In the genomic region with DNA sequence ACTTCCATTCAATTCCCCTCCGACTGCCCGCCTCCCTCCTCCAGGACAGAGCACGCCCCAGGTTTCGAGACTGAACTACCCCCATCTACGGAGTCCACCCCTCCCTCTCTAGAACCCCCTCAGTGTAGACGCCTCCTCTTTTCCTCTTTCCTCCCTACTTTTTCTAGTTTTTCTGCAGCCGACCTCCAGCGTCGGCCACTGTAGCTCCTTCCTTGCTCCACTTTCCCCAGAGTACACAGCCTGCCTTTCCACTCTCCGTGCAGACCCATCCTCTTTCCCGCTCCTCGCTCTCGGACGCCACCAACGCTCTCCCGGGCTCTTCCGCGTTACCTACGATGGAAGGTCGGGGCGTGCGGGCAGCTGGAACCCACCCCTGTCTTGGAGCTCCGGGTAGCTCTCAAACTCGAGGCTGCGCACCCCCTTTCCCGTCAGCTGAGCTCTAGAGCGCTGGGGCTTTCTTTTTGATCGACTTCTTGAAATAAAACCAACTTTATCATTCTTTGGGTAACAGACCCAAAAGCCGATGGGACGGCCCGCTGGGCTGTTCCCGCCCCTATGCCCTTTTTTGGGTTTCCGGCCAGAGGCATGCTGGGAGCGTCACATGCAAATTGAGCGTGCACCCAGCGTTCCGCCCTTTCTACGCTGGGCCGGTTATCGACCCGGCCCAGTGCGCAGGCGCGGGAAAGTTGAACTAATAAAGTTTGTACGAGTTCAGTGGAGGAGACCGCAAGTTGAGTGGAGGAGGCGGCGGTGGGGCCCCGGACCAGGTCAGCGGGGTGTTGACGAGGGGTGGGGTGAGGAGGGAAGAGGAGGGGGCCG, we compare ENCODE assay signal across 8 cellular contexts. TPM values are rescaled to one million over a fixed set of nuclear protein-coding genes. Genes with fewer than 3 reads are reported as not detected.
A peak's percentile ranks its signal among the peaks of the same experiment; 100 is the strongest.
DNase-seq lines count a peak whose midpoint lies in the region; ATAC-seq, FAIRE-seq and TF ChIP-seq lines count a peak whose summit lies in the region.

A gene with protein sequence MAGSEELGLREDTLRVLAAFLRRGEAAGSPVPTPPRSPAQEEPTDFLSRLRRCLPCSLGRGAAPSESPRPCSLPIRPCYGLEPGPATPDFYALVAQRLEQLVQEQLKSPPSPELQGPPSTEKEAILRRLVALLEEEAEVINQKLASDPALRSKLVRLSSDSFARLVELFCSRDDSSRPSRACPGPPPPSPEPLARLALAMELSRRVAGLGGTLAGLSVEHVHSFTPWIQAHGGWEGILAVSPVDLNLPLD (plus strand): TSS at position 633 of the 819 bp plus-strand sequence. CDS start 760 bp downstream, outside the sequence.
A gene with protein sequence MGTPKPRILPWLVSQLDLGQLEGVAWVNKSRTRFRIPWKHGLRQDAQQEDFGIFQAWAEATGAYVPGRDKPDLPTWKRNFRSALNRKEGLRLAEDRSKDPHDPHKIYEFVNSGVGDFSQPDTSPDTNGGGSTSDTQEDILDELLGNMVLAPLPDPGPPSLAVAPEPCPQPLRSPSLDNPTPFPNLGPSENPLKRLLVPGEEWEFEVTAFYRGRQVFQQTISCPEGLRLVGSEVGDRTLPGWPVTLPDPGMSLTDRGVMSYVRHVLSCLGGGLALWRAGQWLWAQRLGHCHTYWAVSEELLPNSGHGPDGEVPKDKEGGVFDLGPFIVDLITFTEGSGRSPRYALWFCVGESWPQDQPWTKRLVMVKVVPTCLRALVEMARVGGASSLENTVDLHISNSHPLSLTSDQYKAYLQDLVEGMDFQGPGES (minus strand): TSS at position 557 of the 819 bp plus-strand sequence. CDS start 1,019 bp downstream, outside the sequence.

- peak; percentile 89 for DNase-seq in NCI-H2029 (lab: John Stamatoyannopoulos, UW)
- peak; percentile 99 for DNase-seq in T-helper 2 cell treated with Interferon-gamma antibody and Interleukin-4, amounts not matched to agents 5 μg/mL and 100 μg/mL, for 36 hours (ENCODE audit: low spot score)
- peak; percentile 65 to 97 (median 92) for DNase-seq in anterior cingulate cortex (lab: John Stamatoyannopoulos, UW)
- peak; percentile 98 for DNase-seq in left ventricle myocardium superior
- peak; percentile 98 to 99 for DNase-seq in psoas muscle
- DNase-seq in urothelium cell line (ENCODE audit: low spot score): peak; percentile 96

- peaks cover 29% of the 10 kb centered on the region for H3K4me1 Mint-ChIP-seq in T-helper 2 cell treated with Interferon-gamma antibody and Interleukin-4, amounts not matched to agents 5 μg/mL and 100 μg/mL, for 36 hours (ENCODE audit: low read depth)

- ATAC-seq in GM18502 (IDR thresholded peaks at IDR 0.05; ENCODE audit: poor library complexity, unreplicated experiment) (peak; percentile 79), HG02885 (IDR thresholded peaks at IDR 0.05; ENCODE audit: poor library complexity, unreplicated experiment) (peak; percentile 83), left ventricle myocardium superior (peak; percentile 91), psoas muscle (peak; percentile 90 to 93 (median 91))

- H3K27ac Mint-ChIP-seq in T-helper 2 cell treated with Interferon-gamma antibody and Interleukin-4, amounts not matched to agents 5 μg/mL and 100 μg/mL, for 36 hours: peak within 1 kb of the TSS; percentile 96

- H3K4me3 Mint-ChIP-seq in T-helper 2 cell treated with Interferon-gamma antibody and Interleukin-4, amounts not matched to agents 5 μg/mL and 100 μg/mL, for 36 hours: peak within 1 kb of the TSS; percentile 98

- peaks cover 8% of the 10 kb centered on the region for H3K4me1 ChIP-seq in psoas muscle

- no peaks in the 10 kb centered on the region for H3K27me3 Mint-ChIP-seq in T-helper 2 cell treated with Interferon-gamma antibody and Interleukin-4, amounts not matched to agents 5 μg/mL and 100 μg/mL, for 36 hours (ENCODE audit: low read depth)

- no peaks in the 10 kb centered on the region for H3K9me3 ChIP-seq in psoas muscle

- peaks cover 0 to 35% of the 10 kb centered on the region in 2 donors for H3K36me3 ChIP-seq in psoas muscle (ENCODE audit: insufficient read depth in 1 of 2, low read depth in 1 of 2)

- whole genome bisulfite sequencing in psoas muscle, 3 donors: 0 to 1% (median 1%) methylated on average over 52 of the region's 52 CpGs

- peak within 1 kb of the TSS; percentile 49 for H3K27ac ChIP-seq in psoas muscle

- no peaks in the 10 kb centered on the region for H3K9me3 Mint-ChIP-seq in T-helper 2 cell treated with Interferon-gamma antibody and Interleukin-4, amounts not matched to agents 5 μg/mL and 100 μg/mL, for 36 hours

- intact Hi-C loops in left ventricle myocardium superior (cut with micrococcal nuclease): no loop called here
- intact Hi-C loops in psoas muscle (cut with DNase I): no loop called here

- H3K27me3 ChIP-seq in psoas muscle (ENCODE audit: insufficient read depth in 3 of 3, low read length in 2 of 3): no peaks in the 10 kb centered on the region

- H3K36me3 Mint-ChIP-seq in T-helper 2 cell treated with Interferon-gamma antibody and Interleukin-4, amounts not matched to agents 5 μg/mL and 100 μg/mL, for 36 hours (ENCODE audit: low read depth): peaks cover 32% of the 10 kb centered on the region

- peak; percentile 2 for TF ChIP-seq CTCF in psoas muscle (IDR thresholded peaks at IDR 0.05)

- no peak for FAIRE-seq in urothelium cell line (lab: Jason Lieb, UNC)

- peak within 1 kb of the TSS; percentile 70 for H3K4me3 ChIP-seq in psoas muscle

RNA-seq across cellular contexts. Expression of the first gene that starts in this region (rescaled TPM):
- total RNA-seq in left ventricle myocardium superior: 11.5 TPM
- 10 to 100 TPM; 13.0 to 21.5 (median 15.8) TPM for total RNA-seq in psoas muscle
- polyA plus RNA-seq in psoas muscle: 10 to 100 TPM; 28.3 to 42.7 (median 35.0) TPM

RNA-seq across cellular contexts. Expression of the second gene that starts in this region (rescaled TPM):
- total RNA-seq in left ventricle myocardium superior: 40.6 TPM
- total RNA-seq in psoas muscle: 10 to 100 TPM; 10.3 to 22.1 (median 14.4) TPM
- polyA plus RNA-seq in psoas muscle: 10 to 100 TPM; 18.2 to 26.5 (median 21.7) TPM

Comparison
In these comparisons a context has a peak if more than half of its experiments do, and no peak if none do; other contexts are left out.
1. Peak in every context shown above with its lines: DNase-seq, ATAC-seq, H3K4me3 ChIP-seq and H3K27ac ChIP-seq.